In genomic region chr3:14143826-14144225, GRCh38 we compare ENCODE assay signal across 8 cellular contexts. TPM values are rescaled to one million over a fixed set of nuclear protein-coding genes. Genes with fewer than 3 reads are reported as not detected.
DNase-seq lines count a peak whose midpoint lies in the region; ATAC-seq and TF ChIP-seq lines count a peak whose summit lies in the region.

No MANE protein-coding gene starts in this region.

- H3K27ac ChIP-seq in right cardiac atrium (ENCODE audit: low read length) = peak overlapping the region; percentile 99
- peak overlapping the region; percentile 100 for H3K27ac ChIP-seq in smooth muscle cell (ENCODE audit: low read depth)

- no peaks in the 10 kb centered on the region for H3K27me3 ChIP-seq in adipocyte (replicated peaks; ENCODE audit: control insufficient read depth, insufficient read depth, low read length)
- H3K27me3 ChIP-seq in right cardiac atrium (ENCODE audit: control insufficient read depth, insufficient read depth) = no peaks in the 10 kb centered on the region
- no peaks in the 10 kb centered on the region for H3K27me3 ChIP-seq in smooth muscle cell (ENCODE audit: low read depth)

- H3K9ac ChIP-seq in adipocyte (ENCODE audit: low read length) (peak overlapping the region; percentile 84), smooth muscle cell (ENCODE audit: low read depth) (peak overlapping the region; percentile 97)

- intact Hi-C loops in right cardiac atrium (cut with DNase I) = no loop called here

- H3K79me2 ChIP-seq in smooth muscle cell (ENCODE audit: low read depth) = no peaks in the 10 kb centered on the region

- DNase-seq in A172 (ENCODE audit: low spot score) (peak; percentile 83), HS-5 (ENCODE audit: low read depth) (peak; percentile 79), adipocyte (ENCODE audit: low read depth) (peak; percentile 97), right cardiac atrium (peak; percentile 59 to 67 (median 65)), smooth muscle cell (lab: John Stamatoyannopoulos, UW; ENCODE audit: unreplicated experiment) (no peak), HEK293T (ENCODE audit: extremely low spot score) (no peak)
- no peak for DNase-seq in stimulated activated CD4-positive, alpha-beta T cell treated with anti-CD3 and anti-CD28 coated beads, Interleukin-12 subunit alpha, Interleukin-12 subunit beta, amount 100 ng/mL, for 4 hours

- no peak overlapping the region for H2AFZ ChIP-seq in smooth muscle cell (ENCODE audit: low read depth)

- CTCF ChIA-PET in HEK293T (lab: Yijun Ruan, JAX) = no interaction called here

- peak overlapping the region; percentile 82 for H3K4me2 ChIP-seq in smooth muscle cell

- ATAC-seq in right cardiac atrium (peak; percentile 67 to 71), HG03095 (IDR thresholded peaks at IDR 0.05; ENCODE audit: unreplicated experiment) (no peak)

- H3K9me3 ChIP-seq in adipocyte (ENCODE audit: control insufficient read depth, low read length) (no peaks in the 10 kb centered on the region), right cardiac atrium (ENCODE audit: control insufficient read depth, low read length) (no peaks in the 10 kb centered on the region), smooth muscle cell (replicated peaks; ENCODE audit: low read depth) (no peaks in the 10 kb centered on the region)

- peaks cover 25% of the 10 kb centered on the region for H3F3A ChIP-seq in smooth muscle cell (ENCODE audit: low read depth)

- H4K20me1 ChIP-seq in smooth muscle cell (ENCODE audit: low read depth) = no peaks in the 10 kb centered on the region

- peak overlapping the region; percentile 12 for H3K4me3 ChIP-seq in adipocyte (ENCODE audit: low read length)
- H3K4me3 ChIP-seq in right cardiac atrium (ENCODE audit: low read length) = no peak overlapping the region
- H3K4me3 ChIP-seq in smooth muscle cell = no peak overlapping the region

- TF ChIP-seq CTCF in smooth muscle cell (IDR thresholded peaks at IDR 0.05; ENCODE audit: borderline replicate concordance, insufficient read depth, poor library complexity, severe bottlenecking) = no peak

- 10% methylated on average over 3 of the region's 3 CpGs for WGBS in right cardiac atrium
- 17% methylated on average over 3 of the region's 3 CpGs for WGBS in smooth muscle cell (ENCODE audit: low lambda C conversion rate)

- POLR2A ChIA-PET in HEK293T (lab: Yijun Ruan, JAX) = no interaction called here

- H3K4me1 ChIP-seq in adipocyte (ENCODE audit: control insufficient read depth, insufficient read depth, low read length) (peaks cover 72% of the 10 kb centered on the region), right cardiac atrium (ENCODE audit: control insufficient read depth, insufficient read depth, low read length) (peaks cover 14% of the 10 kb centered on the region), smooth muscle cell (ENCODE audit: low read depth) (peaks cover 11% of the 10 kb centered on the region)

- H3K36me3 ChIP-seq in adipocyte (ENCODE audit: control insufficient read depth, insufficient read depth, low read length, severe bottlenecking) = peaks cover 61% of the 10 kb centered on the region
- no peaks in the 10 kb centered on the region for H3K36me3 ChIP-seq in smooth muscle cell (ENCODE audit: low read depth)

TF ChIP-seq in HEK293T, 16 proteins besides CTCF, POLR2A, EP300 and RAD21:
- no peak for TF ChIP-seq LEF1 (IDR thresholded peaks at IDR 0.05; ENCODE audit: borderline replicate concordance)
- no peak for TF ChIP-seq FOXA1 (IDR thresholded peaks at IDR 0.05)
- TF ChIP-seq CTBP1 (IDR thresholded peaks at IDR 0.05; ENCODE audit: borderline replicate concordance) = no peak
- TF ChIP-seq FOXK2 (IDR thresholded peaks at IDR 0.05) = no peak
- TF ChIP-seq FOXM1 (IDR thresholded peaks at IDR 0.05; ENCODE audit: borderline replicate concordance) = no peak
- no peak for TF ChIP-seq SUZ12 (IDR thresholded peaks at IDR 0.05)

RNA-seq across cellular contexts. Expression of gene TMEM43, which starts 19.0 kb away (rescaled TPM):
- 117 and 132 TPM in 2 replicates for total RNA-seq in A172 (2014; rRNA removed; shearing (Covaris generic))
- 100 to 1,000 TPM in 1 of 4 donors, 10 to 100 TPM in 3; 52.4 to 103 (median 68.7) TPM for total RNA-seq in right cardiac atrium
- 46.7 TPM for polyA plus RNA-seq in right cardiac atrium
- 76.8 and 81.1 TPM in 2 replicates for total RNA-seq in smooth muscle cell
- polyA plus RNA-seq in smooth muscle cell = 59.0 and 60.1 TPM in 2 replicates

RNA-seq across cellular contexts. Expression of gene CHCHD4, which starts 19.2 kb away (rescaled TPM):
- 45.3 and 48.5 TPM in 2 replicates for total RNA-seq in A172 (2014; rRNA removed; shearing (Covaris generic))
- total RNA-seq in right cardiac atrium (10 to 100 TPM; 21.0 to 30.9 (median 27.4) TPM), smooth muscle cell (8.7 and 11.2 TPM in 2 replicates)
- polyA plus RNA-seq in right cardiac atrium (33.4 TPM), smooth muscle cell (9.5 and 12.0 TPM in 2 replicates)

RNA-seq across cellular contexts. Expression of gene XPC, which starts 34.6 kb away (rescaled TPM):
- 28.4 and 32.2 TPM in 2 replicates for total RNA-seq in A172 (2014; rRNA removed; shearing (Covaris generic))
- total RNA-seq in right cardiac atrium (10 to 100 TPM; 10.7 to 16.1 (median 14.4) TPM), smooth muscle cell (20.9 and 31.1 TPM in 2 replicates)
- polyA plus RNA-seq in right cardiac atrium (8.8 TPM), smooth muscle cell (23.8 and 28.1 TPM in 2 replicates)

RNA-seq across cellular contexts. Expression of gene LSM3, which starts 34.8 kb away (rescaled TPM):
- 45.3 and 49.4 TPM in 2 replicates for total RNA-seq in A172 (2014; rRNA removed; shearing (Covaris generic))
- total RNA-seq in right cardiac atrium = 10 to 100 TPM; 13.5 to 16.5 (median 15.2) TPM
- 17.8 TPM for polyA plus RNA-seq in right cardiac atrium
- total RNA-seq in smooth muscle cell = 18.3 and 22.6 TPM in 2 replicates
- polyA plus RNA-seq in smooth muscle cell = 31.0 and 31.9 TPM in 2 replicates

Comparison
In these comparisons a context has a peak if more than half of its experiments do, and no peak if none do; other contexts are left out.
1. DNase-seq: peak in A172 (single experiment), HS-5 (single experiment), adipocyte (single experiment) and right cardiac atrium (3 of 3); none in smooth muscle cell (single experiment), stimulated activated CD4-positive, alpha-beta T cell treated with anti-CD3 and anti-CD28 coated beads, Interleukin-12 subunit alpha, Interleukin-12 subunit beta, amount 100 ng/mL, for 4 hours (single experiment) and HEK293T (single experiment).